ENCODE assay signal across 5 cellular contexts in the genomic region with DNA sequence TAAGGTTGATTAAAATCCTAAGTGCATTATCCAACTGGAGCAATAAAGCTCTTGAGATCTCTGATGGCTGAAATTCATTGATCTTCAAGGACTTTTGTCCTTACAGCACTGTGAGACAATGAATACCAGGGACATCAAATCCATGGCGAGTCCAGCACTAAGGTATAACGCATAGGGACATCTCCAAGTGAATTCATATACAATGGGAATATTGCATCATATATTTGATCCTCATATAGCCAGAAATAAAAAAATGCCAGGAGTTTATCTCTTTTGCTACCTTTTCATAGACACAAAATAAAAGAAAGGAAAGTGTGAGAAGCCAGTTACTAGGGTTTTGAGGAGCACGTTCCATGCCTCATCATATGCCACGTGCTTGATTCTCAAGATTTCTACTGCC.
"Had no signal": no experiment of that assay in that cellular context is flagged by ENCODE, and none has a peak within 500 bp of the region (broad histone marks: within the 10 kb centered on the region; RNA-seq: fewer than 3 reads in every experiment).

No MANE protein-coding gene starts in this region.

- FAIRE-seq: HTR-8/SVneo had no signal

- DNase-seq: KBM-7, KG1 had no signal

- H3K4me2 ChIP-seq: KMS-11 had no signal

- H3K9ac ChIP-seq: KMS-11 had no signal

- H3K27ac ChIP-seq: HL-60, KMS-11 had no signal
